ENCODE assay signal across 14 cellular contexts in the genomic region with DNA sequence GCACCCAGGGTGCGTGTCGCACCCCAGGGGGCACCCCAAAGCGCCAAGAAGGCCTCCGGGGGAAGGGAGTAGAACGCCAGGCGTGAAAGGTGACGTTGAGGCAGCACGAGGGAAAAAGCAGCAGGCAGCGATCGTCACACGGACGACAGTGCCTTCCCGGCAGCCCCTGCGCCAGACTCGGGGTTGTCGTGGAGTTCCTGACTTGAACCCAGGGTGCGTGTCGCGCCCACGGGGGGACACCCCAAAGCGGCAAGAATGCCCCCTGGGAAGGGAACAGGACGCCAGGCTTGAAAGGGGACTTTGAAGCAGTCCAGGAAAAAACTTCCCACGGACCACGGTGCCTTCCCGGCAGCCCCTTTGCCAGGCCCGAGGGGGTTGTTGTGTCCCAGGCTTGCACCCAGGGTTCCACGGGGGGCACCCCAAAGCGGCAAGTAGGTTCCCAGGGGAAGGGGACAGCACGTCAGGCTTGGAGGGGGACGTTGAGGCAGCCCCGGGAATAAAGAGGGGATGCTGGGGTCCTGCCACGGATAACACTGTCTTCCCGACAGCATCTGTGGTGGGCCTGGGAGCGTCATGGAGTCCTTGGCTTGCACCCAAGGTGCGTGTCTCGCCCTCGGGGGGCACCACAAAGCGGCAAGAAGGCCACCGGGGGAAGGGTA.
A peak's percentile ranks its signal among the peaks of the same experiment; 100 is the strongest.
DNase-seq lines count a peak whose midpoint lies in the region; ATAC-seq and TF ChIP-seq lines count a peak whose summit lies in the region.
"Had no signal": no experiment of that assay in that cellular context is flagged by ENCODE, and none has a peak within 500 bp of the region (broad histone marks: within the 10 kb centered on the region; RNA-seq: fewer than 3 reads in every experiment).

No MANE protein-coding gene starts in this region.

- no peak overlapping the region for H3K9ac ChIP-seq in trophoblast cell (ENCODE audit: low read length)

- no peak overlapping the region for H2AFZ ChIP-seq in trophoblast cell (ENCODE audit: insufficient read depth, low read length, poor library complexity)

- in situ Hi-C loops in GM13976 (cut with MboI; ENCODE audit: low sequenced_read_pairs, unreplicated experiment) = no loop called here

- H3K4me3 ChIP-seq in trophoblast cell (ENCODE audit: low read depth, low read length) = peak overlapping the region; percentile 20

- no peak overlapping the region for H3K4me3 Mint-ChIP-seq in chondrocyte (ENCODE audit: unreplicated experiment)
- H3K4me3 Mint-ChIP-seq: CD14-positive monocyte; CD8-positive, alpha-beta T cell had no signal

- no peak overlapping the region for H3K27ac Mint-ChIP-seq in chondrocyte (ENCODE audit: unreplicated experiment)
- H3K27ac Mint-ChIP-seq: CD14-positive monocyte; CD8-positive, alpha-beta T cell had no signal

- H3K4me1 Mint-ChIP-seq in chondrocyte (ENCODE audit: low read depth) = no peaks in the 10 kb centered on the region
- H3K4me1 Mint-ChIP-seq: CD14-positive monocyte had no signal

- H3K4ac ChIP-seq in trophoblast cell (ENCODE audit: low read depth, low read length) = no peak overlapping the region

- H3K27me3 ChIP-seq in trophoblast cell (ENCODE audit: insufficient read depth, low read length) = no peaks in the 10 kb centered on the region

- no peak overlapping the region for H3K4me2 ChIP-seq in trophoblast cell (ENCODE audit: low read length)

- H3K79me1 ChIP-seq in trophoblast cell (ENCODE audit: low read length) = no peaks in the 10 kb centered on the region

- WGBS in trophoblast cell (ENCODE audit: extremely low coverage, insufficient coverage, insufficient read length) = no CpG with 5 or more reads among the region's 39 CpGs

- no peaks in the 10 kb centered on the region for H3K79me2 ChIP-seq in trophoblast cell (ENCODE audit: control insufficient read depth, insufficient read depth, low read length, poor library complexity)

- H3K27ac ChIP-seq in trophoblast cell (ENCODE audit: low read depth, low read length) = no peak overlapping the region
- H3K27ac ChIP-seq: 22Rv1 had no signal

- peaks cover 12% of the 10 kb centered on the region for H3K9me3 Mint-ChIP-seq in chondrocyte (ENCODE audit: low read depth)
- H3K9me3 Mint-ChIP-seq: CD8-positive, alpha-beta T cell had no signal

- no peak for TF ChIP-seq CTCF in GM13976 (IDR thresholded peaks at IDR 0.05; ENCODE audit: borderline replicate concordance, control extremely low read depth, extremely low read depth, insufficient read depth, missing control alignments)
- TF ChIP-seq CTCF in chondrocyte (IDR thresholded peaks at IDR 0.05) = no peak

- no peak overlapping the region for H4K12ac ChIP-seq in trophoblast cell (ENCODE audit: low read depth, low read length)

- H3K9me3 ChIP-seq in trophoblast cell (ENCODE audit: insufficient read depth, low read depth, low read length) = peaks cover 97% of the 10 kb centered on the region

- H2AK5ac ChIP-seq in trophoblast cell (ENCODE audit: low read length) = no peak overlapping the region

- no peak overlapping the region for H4K91ac ChIP-seq in trophoblast cell (ENCODE audit: low read depth, low read length)

- DNase-seq in DMS53 (lab: John Stamatoyannopoulos, UW) (peak; percentile 61), DMS53 treated with DMSO at 0.1 percent for 48 hours (lab: John Stamatoyannopoulos, UW; ENCODE audit: unreplicated experiment) (no peak), GM13976 (ENCODE audit: low spot score) (peak; percentile 8), chondrocyte (ENCODE audit: low spot score) (peak; percentile 62), trophoblast cell (no peak), NCI-H1694 (lab: John Stamatoyannopoulos, UW) (no peak)
- DNase-seq: CD8-positive, alpha-beta T cell; COR-L47; DMS153; IMR-90 had no signal

- no peak overlapping the region for H3K23ac ChIP-seq in trophoblast cell (ENCODE audit: low read length)

- H3K14ac ChIP-seq in trophoblast cell (ENCODE audit: low read length) = no peak overlapping the region

- ATAC-seq in HG02981 (IDR thresholded peaks at IDR 0.05; ENCODE audit: unreplicated experiment) = no peak
- no peak for ATAC-seq in GM18520 (IDR thresholded peaks at IDR 0.05; ENCODE audit: unreplicated experiment)
- ATAC-seq: CD8-positive, alpha-beta T cell had no signal

- H3K36me3 ChIP-seq in trophoblast cell (ENCODE audit: control insufficient read depth in 1 of 2, insufficient read depth in 2 of 2, low read length in 2 of 2) = no peaks in the 10 kb centered on the region

- peaks cover 2% of the 10 kb centered on the region for H3K36me3 Mint-ChIP-seq in chondrocyte (ENCODE audit: low read depth)
- H3K36me3 Mint-ChIP-seq: CD14-positive monocyte; CD8-positive, alpha-beta T cell had no signal

- no peaks in the 10 kb centered on the region for H3K4me1 ChIP-seq in trophoblast cell (ENCODE audit: control insufficient read depth in 1 of 2, insufficient read depth in 2 of 2, low read length in 2 of 2)

- H3K27me3 Mint-ChIP-seq in chondrocyte (ENCODE audit: low read depth) = no peaks in the 10 kb centered on the region

- no peak overlapping the region for H2BK120ac ChIP-seq in trophoblast cell (ENCODE audit: insufficient read depth, low read length, poor library complexity)

- no peak overlapping the region for H2BK5ac ChIP-seq in trophoblast cell (ENCODE audit: low read depth, low read length, poor library complexity)

- H2BK12ac ChIP-seq in trophoblast cell (ENCODE audit: low read length) = no peak overlapping the region

- H3K18ac ChIP-seq in trophoblast cell (ENCODE audit: low read length) = no peak overlapping the region

- H4K8ac ChIP-seq in trophoblast cell (ENCODE audit: low read depth, low read length) = no peak overlapping the region

Comparison
In these comparisons a context has a peak if more than half of its experiments do, and no peak if none do; other contexts are left out.
1. DNase-seq: peak in DMS53 (single experiment), GM13976 (single experiment) and chondrocyte (single experiment); none in DMS53 treated with DMSO at 0.1 percent for 48 hours (single experiment), trophoblast cell (0 of 2) and NCI-H1694 (single experiment).